1 cellular context compared by ENCODE assay signal in the genomic region with DNA sequence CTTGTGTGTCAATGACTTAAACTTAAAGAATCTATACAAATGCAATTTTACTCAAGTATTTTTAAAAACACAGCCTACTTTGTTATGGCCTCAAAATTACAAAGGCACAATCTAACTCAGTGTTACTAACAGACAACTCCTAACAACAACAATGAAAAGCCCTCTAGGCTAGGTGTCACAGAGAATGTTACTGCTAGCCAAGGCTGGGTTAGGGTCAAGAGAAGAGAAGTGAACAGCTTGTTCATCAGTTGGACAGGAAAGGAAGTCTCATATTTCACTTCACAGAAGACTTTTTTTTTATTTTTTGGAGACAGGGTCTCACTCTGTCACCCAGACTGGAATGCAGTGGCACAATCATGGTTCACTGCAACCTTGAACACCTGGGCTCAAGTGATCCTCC.
TF ChIP-seq lines count a peak whose summit lies in the region.

No MANE protein-coding gene starts in this region.

TF ChIP-seq in IMR-90, 13 proteins besides CTCF, POLR2A, EP300 and RAD21 (continued from another document):
- TF ChIP-seq CHD1 (IDR thresholded peaks at IDR 0.05; ENCODE audit: low read depth, low read length): no peak
- no peak for TF ChIP-seq MAFK (IDR thresholded peaks at IDR 0.05; ENCODE audit: low read depth, low read length)
- TF ChIP-seq SMC3 (IDR thresholded peaks at IDR 0.05; ENCODE audit: low read depth, low read length): no peak
- TF ChIP-seq MXI1 (IDR thresholded peaks at IDR 0.05; ENCODE audit: borderline replicate concordance, low read depth, low read length): no peak
- TF ChIP-seq BHLHE40 (IDR thresholded peaks at IDR 0.05; ENCODE audit: low read depth, low read length): no peak
- TF ChIP-seq FOS (IDR thresholded peaks at IDR 0.05; ENCODE audit: low read depth, low read length): no peak
- no peak for TF ChIP-seq ELK1 (IDR thresholded peaks at IDR 0.05; ENCODE audit: borderline replicate concordance, low read depth, low read length)
